Comparison of ENCODE assay signal across 17 cellular contexts in genomic region chrX:29040160-29040559, GRCh38.
"Had no signal": no experiment of that assay in that cellular context is flagged by ENCODE, and none has a peak within 500 bp of the region (broad histone marks: within the 10 kb centered on the region; RNA-seq: fewer than 3 reads in every experiment).

No MANE protein-coding gene starts in this region.

- H3K36me3 ChIP-seq: SJCRH30 had no signal

- H3K4me3 ChIP-seq: K562, SJCRH30 had no signal

- H3K27me3 ChIP-seq: SJCRH30 had no signal

- H3K27me3 Mint-ChIP-seq: IgD-negative memory B cell had no signal

- H3K4me2 ChIP-seq: KMS-11 had no signal

- H3K9ac ChIP-seq: KMS-11 had no signal

- H3K4me3 Mint-ChIP-seq: IgD-negative memory B cell had no signal

- H3K4me1 Mint-ChIP-seq: IgD-negative memory B cell had no signal

- H3K27ac ChIP-seq: HL-60, KMS-11, SJCRH30 had no signal

- H3K9me3 ChIP-seq: SJCRH30 had no signal

- H3K27ac Mint-ChIP-seq: IgD-negative memory B cell had no signal

- DNase-seq: Kasumi-1, MM.1S, NCI-H1092 treated with DMSO at 0.1 percent for 48 hours, NCI-H1436, NCI-H1930, NCI-H2081, NCI-H2107, NCI-H2227 treated with DMSO at 0.1 percent for 48 hours, NCI-H774, RPMI8226, SHP77 treated with DMSO at 0.1 percent for 48 hours, SJCRH30 had no signal

- ATAC-seq: K562, SK-N-SH treated with all-trans-retinoic acid at 6 μM for 48 hours had no signal

- H3K4me1 ChIP-seq: SJCRH30 had no signal

- H3K36me3 Mint-ChIP-seq: IgD-negative memory B cell had no signal
